8 cellular contexts compared by ENCODE assay signal in the genomic region with DNA sequence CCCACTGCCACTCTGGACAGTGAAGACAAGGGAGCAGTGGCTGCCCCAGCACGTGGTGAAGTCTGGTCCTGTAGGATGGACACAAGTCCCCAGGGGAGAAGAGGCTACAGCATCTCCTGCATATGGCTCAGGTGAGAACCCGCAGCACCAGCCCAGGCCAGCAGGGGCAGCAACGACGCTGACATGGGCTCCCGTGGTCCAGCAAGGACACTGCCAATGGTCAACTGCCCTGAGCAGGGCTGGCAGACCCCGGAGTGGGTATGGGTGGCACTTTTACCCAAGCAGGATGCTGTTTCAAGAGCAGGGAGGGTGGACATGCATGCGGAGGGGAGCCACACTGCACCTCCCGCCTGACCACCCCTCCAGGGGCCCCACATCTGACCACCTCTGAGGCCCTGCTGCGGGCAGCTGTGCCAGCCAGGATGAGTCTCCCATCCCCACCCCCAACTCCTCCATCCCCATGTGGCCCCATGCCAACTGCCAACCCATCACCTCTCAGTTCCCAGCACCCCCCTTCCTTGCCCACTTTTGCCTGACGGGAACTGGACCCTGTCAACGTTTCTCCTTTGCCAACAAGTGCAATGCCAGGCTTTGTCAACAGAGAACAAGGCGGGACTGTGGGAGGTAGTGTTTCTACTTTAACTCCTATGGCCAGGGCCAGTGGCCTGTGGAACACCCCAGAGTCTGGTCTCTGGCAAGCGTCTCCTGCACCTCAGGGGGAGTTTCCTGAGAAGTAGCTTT. TPM values are rescaled to one million over a fixed set of nuclear protein-coding genes. Genes with fewer than 3 reads are reported as not detected.
DNase-seq lines count a peak whose midpoint lies in the region; ATAC-seq and TF ChIP-seq lines count a peak whose summit lies in the region.

No MANE protein-coding gene starts in this region.

- TF ChIP-seq POLR2A in spleen (IDR thresholded peaks at IDR 0.05): no peak

- H3K4me2 ChIP-seq in GM23248 (ENCODE audit: unreplicated experiment): no peak overlapping the region

- WGBS in GM23248 (ENCODE audit: low coverage in 1 of 2, low lambda C conversion rate in 2 of 2, missing lambda C conversion rate in 2 of 2), 2 experiments: 54 to 55% methylated on average over 12 to 13 of the region's 13 CpGs
- 60 to 69% (median 62%) methylated on average over 10 to 13 of the region's 13 CpGs for WGBS in spleen, 5 donors

- intact Hi-C loops in spleen (cut with DNase I; ENCODE audit: low total_unique reads): loop anchor here (2.0 kb wide), 1 partner anchor 188 kb away; the partner anchor contains the start of gene FAAP20

- no peaks in the 10 kb centered on the region for H3K27me3 Mint-ChIP-seq in T-helper 17 cell

- H3K27ac ChIP-seq in GM23248 (no peak overlapping the region), spleen (no peak overlapping the region)

- H3K36me3 ChIP-seq in GM23248 (ENCODE audit: low read depth): no peaks in the 10 kb centered on the region; the same call in 1 of the 2 replicates
- peaks cover 0 to 12% (median 0%) of the 10 kb centered on the region in 6 donors for H3K36me3 ChIP-seq in spleen

- no peak for ATAC-seq in HG03095 (IDR thresholded peaks at IDR 0.05; ENCODE audit: unreplicated experiment)
- ATAC-seq in HG02642 (IDR thresholded peaks at IDR 0.05; ENCODE audit: poor library complexity, unreplicated experiment): no peak
- ATAC-seq in T-helper 17 cell: no peak

- H2AFZ ChIP-seq in GM23248: no peak overlapping the region

- no peak overlapping the region for H3K4me3 ChIP-seq in AG10803 (ENCODE audit: low read length)
- no peak overlapping the region for H3K4me3 ChIP-seq in GM23248
- H3K4me3 ChIP-seq in spleen: no peak overlapping the region

- no peaks in the 10 kb centered on the region for H3K9me2 ChIP-seq in GM23248 (ENCODE audit: insufficient read depth)

- peak; percentile 21 for DNase-seq in AG10803 (ENCODE audit: low read depth)
- peak; percentile 64 for DNase-seq in GM23248
- peak; percentile 22 for DNase-seq in activated CD4-positive, alpha-beta T cell treated with anti-CD3 and anti-CD28 coated beads, Interleukin-2, amount 50 U/mL, for 1 hour
- peak; percentile 48 for DNase-seq in glomerular visceral epithelial cell (ENCODE audit: extremely low spot score)
- DNase-seq in spleen: peak; percentile 81
- DNase-seq in T-helper 17 cell: no peak

- H3K4me3 Mint-ChIP-seq in T-helper 17 cell: no peak overlapping the region

- no peaks in the 10 kb centered on the region for H3F3A ChIP-seq in GM23248 (ENCODE audit: insufficient read depth)

- H4K20me1 ChIP-seq in GM23248 (ENCODE audit: insufficient read depth): no peaks in the 10 kb centered on the region

- H3K4me1 ChIP-seq in GM23248 (ENCODE audit: insufficient read depth) (no peaks in the 10 kb centered on the region), spleen (peaks cover 0 to 32% (median 15%) of the 10 kb centered on the region in 6 donors)

- peak; percentile 58 for TF ChIP-seq CTCF in AG10803 (conservative IDR thresholded peaks at IDR 0.05; ENCODE audit: low read length)
- TF ChIP-seq CTCF in spleen (IDR thresholded peaks at IDR 0.05 in 8 of 11, conservative IDR thresholded peaks at IDR 0.05 in 3 of 11): peak in 6 of 11 experiments; percentile 15 to 53 (median 32)

- no peaks in the 10 kb centered on the region for H3K36me3 Mint-ChIP-seq in T-helper 17 cell (ENCODE audit: low read depth)

- H3K9me3 ChIP-seq in GM23248 (ENCODE audit: low read depth): no peaks in the 10 kb centered on the region
- no peaks in the 10 kb centered on the region for H3K9me3 ChIP-seq in spleen
- H3K9me3 ChIP-seq in T-helper 17 cell (ENCODE audit: control insufficient read depth, low read length, poor library complexity, severe bottlenecking): no peaks in the 10 kb centered on the region

- in situ Hi-C loops in GM23248 (cut with MboI): no loop called here

- no peaks in the 10 kb centered on the region for H3K27me3 ChIP-seq in GM23248 (replicated peaks; ENCODE audit: insufficient read depth)
- no peaks in the 10 kb centered on the region for H3K27me3 ChIP-seq in spleen (replicated peaks in 1 of 7)

- H3K79me2 ChIP-seq in GM23248 (ENCODE audit: insufficient read depth): no peaks in the 10 kb centered on the region

- no peak overlapping the region for H3K9ac ChIP-seq in GM23248

- no peak overlapping the region for H3K27ac Mint-ChIP-seq in T-helper 17 cell

- no peaks in the 10 kb centered on the region for H3K4me1 Mint-ChIP-seq in T-helper 17 cell

RNA-seq across cellular contexts. Expression of gene MORN1, which starts 8.6 kb away (rescaled TPM):
- 6.3 and 8.8 TPM in 2 replicates for total RNA-seq in GM23248 (2014; rRNA removed; shearing (Covaris generic))
- polyA plus RNA-seq in GM23248 (2016; fragmentation: Nextera tagmentation; extraction: Ambion mirVana) (5.5 and 7.2 TPM in 2 replicates), spleen (1 to 10 TPM; 1.9 to 5.8 (median 2.2) TPM)
- total RNA-seq in spleen (10 to 100 TPM in 2 of 7 donors, 1 to 10 TPM in 5; 5.9 to 13.5 (median 8.4) TPM), T-helper 17 cell (1 to 10 TPM; 7.0 to 8.4 TPM)

RNA-seq across cellular contexts. Expression of gene RER1, which starts 8.8 kb away (rescaled TPM):
- 69.7 and 135 TPM in 2 replicates for total RNA-seq in GM23248 (2014; rRNA removed; shearing (Covaris generic))
- polyA plus RNA-seq in GM23248 (2016; fragmentation: Nextera tagmentation; extraction: Ambion mirVana) (328 and 331 TPM in 2 replicates), spleen (10 to 100 TPM; 51.1 to 77.0 (median 68.7) TPM)
- total RNA-seq in spleen (100 to 1,000 TPM in 3 of 7 donors, 10 to 100 TPM in 4; 70.1 to 131 (median 91.8) TPM), T-helper 17 cell (10 to 100 TPM; 68.4 to 70.0 TPM)

RNA-seq across cellular contexts. Expression of gene PEX10, which starts 29.6 kb away (rescaled TPM):
- 51.3 and 59.1 TPM in 2 replicates for total RNA-seq in GM23248 (2014; rRNA removed; shearing (Covaris generic))
- polyA plus RNA-seq in GM23248 (2016; fragmentation: Nextera tagmentation; extraction: Ambion mirVana) (24.7 and 29.1 TPM in 2 replicates), spleen (10 to 100 TPM; 12.5 to 19.1 (median 13.0) TPM)
- total RNA-seq in spleen (10 to 100 TPM; 10.2 to 18.9 (median 16.3) TPM), T-helper 17 cell (1 to 10 TPM; 7.3 to 8.3 TPM)

Comparison
In these comparisons a context has a peak if more than half of its experiments do, and no peak if none do; other contexts are left out.
1. DNase-seq: peak in AG10803 (single experiment), GM23248 (single experiment), activated CD4-positive, alpha-beta T cell treated with anti-CD3 and anti-CD28 coated beads, Interleukin-2, amount 50 U/mL, for 1 hour (single experiment), glomerular visceral epithelial cell (single experiment) and spleen (single experiment); none in T-helper 17 cell (0 of 3).